ENCODE assay signal across 8 cellular contexts in genomic region chr11:71453021-71453910, GRCh38. TPM values are rescaled to one million over a fixed set of nuclear protein-coding genes. Genes with fewer than 3 reads are reported as not detected.
DNase-seq lines count a peak whose midpoint lies in the region; ATAC-seq and TF ChIP-seq lines count a peak whose summit lies in the region.

Gene NADSYN1, plus strand, starts transcription at chr11:71453203. Its CDS starts 94 bp downstream, at chr11:71453297.

- peaks cover 15% of the 10 kb centered on the region; the same call in 1 of the 2 replicates for H3K36me3 ChIP-seq in GM23248 (ENCODE audit: low read depth)

- H3K9me3 ChIP-seq in GM23248 (ENCODE audit: low read depth): no peaks in the 10 kb centered on the region

- TF ChIP-seq POLR2A in Raji (IDR thresholded peaks at IDR 0.05; ENCODE audit: insufficient read depth, low read depth, low read length): peak; percentile 78

- peak within 1 kb of the TSS; percentile 92 for H2AFZ ChIP-seq in GM23248

- TF ChIP-seq CTCF in fibroblast of pulmonary artery (IDR thresholded peaks at IDR 0.05; ENCODE audit: low read length, missing control alignments) (no peak), nephron (IDR thresholded peaks at IDR 0.05; ENCODE audit: unreplicated experiment in 3 of 3) (no peak)

- H3K4me1 Mint-ChIP-seq in nephron: peaks cover 36% of the 10 kb centered on the region

- H3K27ac ChIP-seq in GM23248: peak within 1 kb of the TSS; percentile 23

- H3K4me2 ChIP-seq in GM23248 (ENCODE audit: unreplicated experiment): peak within 1 kb of the TSS; percentile 95

- 1% methylated on average over 39 to 57 of the region's 63 CpGs for WGBS in GM23248 (ENCODE audit: low coverage in 1 of 2, low lambda C conversion rate in 2 of 2, missing lambda C conversion rate in 2 of 2), 2 experiments

- in situ Hi-C loops in GM23248 (cut with MboI): no loop called here

- H3K27ac Mint-ChIP-seq in nephron: peak within 1 kb of the TSS; percentile 4 to 34 (median 30)

- peak within 1 kb of the TSS; percentile 93 for H3K9ac ChIP-seq in GM23248

- H3K79me2 ChIP-seq in GM23248 (ENCODE audit: insufficient read depth): peaks cover 19% of the 10 kb centered on the region

- H3K27me3 ChIP-seq in GM23248 (replicated peaks; ENCODE audit: insufficient read depth): no peaks in the 10 kb centered on the region

- DNase-seq in DMS153 treated with DMSO at 0.1 percent for 48 hours (lab: John Stamatoyannopoulos, UW; ENCODE audit: unreplicated experiment) (peak; percentile 85), GM23248 (peak; percentile 99), M059J (ENCODE audit: low read depth) (peak; percentile 93), fibroblast of pulmonary artery (ENCODE audit: low read depth) (peak; percentile 94)
- peak; percentile 93 for DNase-seq in activated T-helper 9 cell treated with anti-CD3 and anti-CD28 coated beads, Interleukin-2, amount 50 U/mL, for 16 hours (ENCODE audit: low read depth)
- peak; percentile 97 for DNase-seq in stimulated activated naive CD8-positive, alpha-beta T cell treated with anti-CD3 and anti-CD28 coated beads, Interleukin-15, Interleukin-2, amounts not matched to agents 100 U/mL and 50 U/mL, for 24 hours

- no peaks in the 10 kb centered on the region for H3K9me2 ChIP-seq in GM23248 (ENCODE audit: insufficient read depth)

- H3K4me3 Mint-ChIP-seq in nephron: peak within 1 kb of the TSS; percentile 78 to 93 (median 91)

- H3K4me3 ChIP-seq in GM23248 (peak within 1 kb of the TSS; percentile 97), fibroblast of pulmonary artery (replicated peaks; ENCODE audit: low read depth, low read length) (peak within 1 kb of the TSS; percentile 92)

- H3F3A ChIP-seq in GM23248 (ENCODE audit: insufficient read depth): no peaks in the 10 kb centered on the region

- H3K9me3 Mint-ChIP-seq in nephron: no peaks in the 10 kb centered on the region

- H3K27me3 Mint-ChIP-seq in nephron (ENCODE audit: low read depth): no peaks in the 10 kb centered on the region

- no peaks in the 10 kb centered on the region for H4K20me1 ChIP-seq in GM23248 (ENCODE audit: insufficient read depth)

- H3K4me1 ChIP-seq in GM23248 (ENCODE audit: insufficient read depth): no peaks in the 10 kb centered on the region

- H3K36me3 Mint-ChIP-seq in nephron (ENCODE audit: low read depth): peaks cover 17% of the 10 kb centered on the region

- ATAC-seq in stimulated activated naive CD8-positive, alpha-beta T cell treated with anti-CD3 and anti-CD28 coated beads, Interleukin-15, Interleukin-2, amounts not matched to agents 100 U/mL and 50 U/mL, for 24 hours: peak; percentile 76

RNA-seq across cellular contexts. Expression of gene NADSYN1, which starts in this region (rescaled TPM):
- total RNA-seq in GM23248 (2014; rRNA removed; shearing (Covaris generic)): 50.4 and 64.4 TPM in 2 replicates
- polyA plus RNA-seq in GM23248 (2016; fragmentation: Nextera tagmentation; extraction: Ambion mirVana): 38.4 and 42.0 TPM in 2 replicates
- 21.1 and 23.8 TPM in 2 replicates for total RNA-seq in M059J (2014; rRNA removed; shearing (Covaris generic))

Comparison
In these comparisons a context has a peak if more than half of its experiments do, and no peak if none do; other contexts are left out.
1. Peak in every context shown above with its lines: DNase-seq, ATAC-seq, H3K4me3 ChIP-seq and H3K27ac ChIP-seq.